ENCODE assay signal across 15 cellular contexts in the genomic region with DNA sequence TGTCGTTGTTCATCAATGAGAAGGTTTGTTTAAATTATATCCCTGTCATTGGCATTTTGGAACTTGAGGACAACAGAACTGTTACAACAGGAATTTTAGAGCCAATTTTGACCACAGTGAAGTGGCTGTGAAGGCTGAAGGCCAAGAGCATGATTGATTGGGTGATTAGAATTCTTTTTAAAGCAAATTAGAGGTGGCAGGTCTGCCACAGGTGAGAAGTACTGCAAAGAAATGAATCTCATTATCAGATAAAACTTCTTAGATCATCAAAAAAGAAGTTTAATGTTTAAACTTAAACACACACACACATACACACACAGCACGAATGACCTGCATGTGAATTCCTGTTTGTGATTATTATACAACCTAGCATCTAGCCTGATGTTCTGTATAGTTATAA. TPM values are rescaled to one million over a fixed set of nuclear protein-coding genes. Genes with fewer than 3 reads are reported as not detected.
A peak's percentile ranks its signal among the peaks of the same experiment; 100 is the strongest.
DNase-seq lines count a peak whose midpoint lies in the region; ATAC-seq and TF ChIP-seq lines count a peak whose summit lies in the region.
"Had no signal": no experiment of that assay in that cellular context is flagged by ENCODE, and none has a peak within 500 bp of the region (broad histone marks: within the 10 kb centered on the region; RNA-seq: fewer than 3 reads in every experiment).

No MANE protein-coding gene starts in this region.

- H3K4me3 Mint-ChIP-seq in activated T-helper 17 cell treated with anti-CD3 and anti-CD28 coated beads, Interleukin-2, amount 50 U/mL, for 72 hours: peak overlapping the region; percentile 39
- no peak overlapping the region for H3K4me3 Mint-ChIP-seq in memory B cell
- H3K4me3 Mint-ChIP-seq in stimulated activated effector memory CD8-positive, alpha-beta T cell treated with anti-CD3 and anti-CD28 coated beads, Interleukin-12 subunit alpha, Interleukin-12 subunit beta, amount 100 ng/mL, for 72 hours: no peak overlapping the region
- H3K4me3 Mint-ChIP-seq: HFFc6 had no signal

- H3K4me1 ChIP-seq in OCI-LY3 (ENCODE audit: low read length): peaks cover 45% of the 10 kb centered on the region

- no peaks in the 10 kb centered on the region for H3K27me3 Mint-ChIP-seq in activated T-helper 17 cell treated with anti-CD3 and anti-CD28 coated beads, Interleukin-2, amount 50 U/mL, for 72 hours
- H3K27me3 Mint-ChIP-seq in memory B cell: no peaks in the 10 kb centered on the region
- H3K27me3 Mint-ChIP-seq: B cell; CD4-positive, alpha-beta memory T cell had no signal

- no peaks in the 10 kb centered on the region for H3K36me3 Mint-ChIP-seq in activated T-helper 17 cell treated with anti-CD3 and anti-CD28 coated beads, Interleukin-2, amount 50 U/mL, for 72 hours (ENCODE audit: low read depth)
- H3K36me3 Mint-ChIP-seq in memory B cell: peaks cover 2% of the 10 kb centered on the region
- H3K36me3 Mint-ChIP-seq in stimulated activated effector memory CD8-positive, alpha-beta T cell treated with anti-CD3 and anti-CD28 coated beads, Interleukin-12 subunit alpha, Interleukin-12 subunit beta, amount 100 ng/mL, for 72 hours: no peaks in the 10 kb centered on the region

- TF ChIP-seq CTCF in OCI-LY3 (IDR thresholded peaks at IDR 0.05; ENCODE audit: low read depth, low read length): no peak

- no peaks in the 10 kb centered on the region for H3K27me3 ChIP-seq in OCI-LY3 (ENCODE audit: low read depth, low read length)

- no peaks in the 10 kb centered on the region for H3K36me3 ChIP-seq in OCI-LY3 (replicated peaks; ENCODE audit: low read depth, low read length)

- peaks cover 4% of the 10 kb centered on the region for H3K9me3 Mint-ChIP-seq in activated T-helper 17 cell treated with anti-CD3 and anti-CD28 coated beads, Interleukin-2, amount 50 U/mL, for 72 hours
- H3K9me3 Mint-ChIP-seq in memory B cell: no peaks in the 10 kb centered on the region
- no peaks in the 10 kb centered on the region for H3K9me3 Mint-ChIP-seq in stimulated activated effector memory CD8-positive, alpha-beta T cell treated with anti-CD3 and anti-CD28 coated beads, Interleukin-12 subunit alpha, Interleukin-12 subunit beta, amount 100 ng/mL, for 72 hours
- H3K9me3 Mint-ChIP-seq: CD4-positive, alpha-beta memory T cell; HFFc6 had no signal

- no peak overlapping the region for H3K4me3 ChIP-seq in OCI-LY3 (ENCODE audit: low read length)

- no peak overlapping the region for H3K9ac ChIP-seq in OCI-LY3 (ENCODE audit: low read length)

- H2AFZ ChIP-seq in OCI-LY3 (ENCODE audit: low read depth, low read length): no peak overlapping the region

- no peaks in the 10 kb centered on the region for H4K20me1 ChIP-seq in OCI-LY3 (ENCODE audit: insufficient read depth, low read length)

- H3K9me3 ChIP-seq in OCI-LY3 (ENCODE audit: insufficient read depth, low read length): no peaks in the 10 kb centered on the region

- no peak for DNase-seq in memory B cell (ENCODE audit: low spot score in 2 of 2)
- DNase-seq in stimulated activated effector memory CD8-positive, alpha-beta T cell treated with anti-CD3 and anti-CD28 coated beads, Interleukin-12 subunit alpha, Interleukin-12 subunit beta, amount 100 ng/mL, for 72 hours (ENCODE audit: low spot score in 2 of 2): no peak
- DNase-seq in HuH-7 (ENCODE audit: low spot score): no peak
- DNase-seq in OCI-M1 (lab: John Stamatoyannopoulos, UW): no peak
- DNase-seq in NCI-H1105 (lab: John Stamatoyannopoulos, UW): no peak
- DNase-seq: CD4-positive, alpha-beta memory T cell; DMS153; DMS79 treated with DMSO at 0.1 percent for 48 hours; EL; HCEC 1CT; HFFc6 had no signal

- peaks cover 62% of the 10 kb centered on the region for H3K79me2 ChIP-seq in OCI-LY3 (ENCODE audit: low read length)

- peak overlapping the region; percentile 85 for H3K27ac Mint-ChIP-seq in activated T-helper 17 cell treated with anti-CD3 and anti-CD28 coated beads, Interleukin-2, amount 50 U/mL, for 72 hours
- peak overlapping the region; percentile 82 for H3K27ac Mint-ChIP-seq in memory B cell
- peak overlapping the region; percentile 63 for H3K27ac Mint-ChIP-seq in stimulated activated effector memory CD8-positive, alpha-beta T cell treated with anti-CD3 and anti-CD28 coated beads, Interleukin-12 subunit alpha, Interleukin-12 subunit beta, amount 100 ng/mL, for 72 hours
- H3K27ac Mint-ChIP-seq: HFFc6 had no signal

- H3K4me1 Mint-ChIP-seq in activated T-helper 17 cell treated with anti-CD3 and anti-CD28 coated beads, Interleukin-2, amount 50 U/mL, for 72 hours: peaks cover 28% of the 10 kb centered on the region
- H3K4me1 Mint-ChIP-seq in memory B cell: peaks cover 30% of the 10 kb centered on the region
- H3K4me1 Mint-ChIP-seq in stimulated activated effector memory CD8-positive, alpha-beta T cell treated with anti-CD3 and anti-CD28 coated beads, Interleukin-12 subunit alpha, Interleukin-12 subunit beta, amount 100 ng/mL, for 72 hours: peaks cover 41% of the 10 kb centered on the region

- no peak overlapping the region for H3K27ac ChIP-seq in OCI-LY3 (ENCODE audit: low read length)
- H3K27ac ChIP-seq: C4-2B had no signal

- H3K4me2 ChIP-seq in OCI-LY3 (ENCODE audit: low read length): peak overlapping the region; percentile 61; the same call in 1 of the 2 replicates

- ATAC-seq in activated T-helper 17 cell treated with anti-CD3 and anti-CD28 coated beads, Interleukin-2, amount 50 U/mL, for 72 hours (replicated peaks): no peak
- ATAC-seq in memory B cell (ENCODE audit: low read depth): no peak
- no peak for ATAC-seq in stimulated activated effector memory CD8-positive, alpha-beta T cell treated with anti-CD3 and anti-CD28 coated beads, Interleukin-12 subunit alpha, Interleukin-12 subunit beta, amount 100 ng/mL, for 72 hours

RNA-seq across cellular contexts. Expression of gene FARS2, which starts 32.4 kb away (rescaled TPM):
- total RNA-seq in activated T-helper 17 cell treated with anti-CD3 and anti-CD28 coated beads, Interleukin-2, amount 50 U/mL, for 72 hours: 10 to 100 TPM; 19.3 to 48.3 TPM

RNA-seq across cellular contexts. Expression of gene LYRM4, which starts 32.9 kb away (rescaled TPM):
- 10 to 100 TPM; 34.0 to 64.2 TPM for total RNA-seq in activated T-helper 17 cell treated with anti-CD3 and anti-CD28 coated beads, Interleukin-2, amount 50 U/mL, for 72 hours
